1 cellular context compared by ENCODE assay signal in genomic region chr4:110480031-110480549, GRCh38.
A peak's percentile ranks its signal among the peaks of the same experiment; 100 is the strongest.
TF ChIP-seq lines count a peak whose summit lies in the region.

No MANE protein-coding gene starts in this region.

TF ChIP-seq in SK-N-SH, 30 proteins besides CTCF, POLR2A, EP300 and RAD21 (continued from another document):
- TF ChIP-seq USF1 (IDR thresholded peaks at IDR 0.05; ENCODE audit: borderline replicate concordance, low read depth) (no peak), FOXJ3 (CRISPR knock-in tag; IDR thresholded peaks at IDR 0.05) (no peak), RCOR1 (IDR thresholded peaks at IDR 0.05; ENCODE audit: low read length) (no peak), FOXM1 (IDR thresholded peaks at IDR 0.05; ENCODE audit: low read depth) (no peak), CHD2 (IDR thresholded peaks at IDR 0.05; ENCODE audit: low read length, partially characterized antibody) (no peak), YY1 (IDR thresholded peaks at IDR 0.05; ENCODE audit: low read depth) (no peak), TCF12 (IDR thresholded peaks at IDR 0.05) (peak; percentile 66), FOSL2 (IDR thresholded peaks at IDR 0.05; ENCODE audit: borderline replicate concordance, low read depth) (peak; percentile 63; the same call in 1 of the 2 replicates), GABPA (IDR thresholded peaks at IDR 0.05; ENCODE audit: low read depth) (no peak), ELF1 (IDR thresholded peaks at IDR 0.05) (no peak), RFX5 (IDR thresholded peaks at IDR 0.05; ENCODE audit: low read length) (no peak), RXRA (IDR thresholded peaks at IDR 0.05; ENCODE audit: borderline replicate concordance, low read depth) (no peak), SIN3A (IDR thresholded peaks at IDR 0.05; ENCODE audit: borderline replicate concordance, low read depth, low read length) (no peak), PBX3 (IDR thresholded peaks at IDR 0.05) (no peak), IRF3 (IDR thresholded peaks at IDR 0.05; ENCODE audit: low read depth, low read length) (no peak), MEF2A (IDR thresholded peaks at IDR 0.05; ENCODE audit: borderline replicate concordance, low read depth) (peak; percentile 18; the same call in 1 of the 2 replicates), NRF1 (IDR thresholded peaks at IDR 0.05; ENCODE audit: low read depth, low read length) (no peak)
